ENCODE assay signal across 8 cellular contexts in genomic region chr10:77873558-77874380, GRCh38.
DNase-seq lines count a peak whose midpoint lies in the region; ATAC-seq lines count a peak whose summit lies in the region.

No MANE protein-coding gene starts in this region.

- no peaks in the 10 kb centered on the region for H3K9me3 Mint-ChIP-seq in activated naive CD8-positive, alpha-beta T cell treated with anti-CD3 and anti-CD28 coated beads, Interleukin-2, amount 50 U/mL, for 24 hours

- ATAC-seq in GM18517 (IDR thresholded peaks at IDR 0.05; ENCODE audit: unreplicated experiment) (peak; percentile 67), HG02938 (IDR thresholded peaks at IDR 0.05; ENCODE audit: unreplicated experiment) (peak; percentile 87)
- ATAC-seq in activated naive CD8-positive, alpha-beta T cell treated with anti-CD3 and anti-CD28 coated beads, Interleukin-2, amount 50 U/mL, for 24 hours: peak; percentile 88

- H3K27ac Mint-ChIP-seq in activated naive CD8-positive, alpha-beta T cell treated with anti-CD3 and anti-CD28 coated beads, Interleukin-2, amount 50 U/mL, for 24 hours: peak overlapping the region; percentile 77

- no peak overlapping the region for H3K4me3 Mint-ChIP-seq in activated naive CD8-positive, alpha-beta T cell treated with anti-CD3 and anti-CD28 coated beads, Interleukin-2, amount 50 U/mL, for 24 hours

- H3K27me3 Mint-ChIP-seq in activated naive CD8-positive, alpha-beta T cell treated with anti-CD3 and anti-CD28 coated beads, Interleukin-2, amount 50 U/mL, for 24 hours: peaks cover 7% of the 10 kb centered on the region

- peaks cover 26% of the 10 kb centered on the region for H3K4me1 Mint-ChIP-seq in activated naive CD8-positive, alpha-beta T cell treated with anti-CD3 and anti-CD28 coated beads, Interleukin-2, amount 50 U/mL, for 24 hours

- no peaks in the 10 kb centered on the region for H3K36me3 Mint-ChIP-seq in activated naive CD8-positive, alpha-beta T cell treated with anti-CD3 and anti-CD28 coated beads, Interleukin-2, amount 50 U/mL, for 24 hours (ENCODE audit: low read depth)

- DNase-seq in 8988T: peak; percentile 83
- peak; percentile 28 for DNase-seq in NCI-H510A treated with DMSO at 0.1 percent for 48 hours (lab: John Stamatoyannopoulos, UW)
- DNase-seq in activated naive CD8-positive, alpha-beta T cell treated with anti-CD3 and anti-CD28 coated beads, Interleukin-2, amount 50 U/mL, for 24 hours: peak; percentile 62
- peak; percentile 98 for DNase-seq in kidney tubule cell (ENCODE audit: low spot score)
- DNase-seq in stimulated activated CD8-positive, alpha-beta memory T cell treated with anti-CD3 and anti-CD28 coated beads, Interleukin-7, amount 100 ng/mL, for 24 hours (ENCODE audit: low read depth): peak; percentile 17
- no peak for DNase-seq in putamen (ENCODE audit: low spot score)
